In genomic region chr17:77038860-77039555, GRCh38 we compare ENCODE assay signal across 29 cellular contexts.
"Had no signal": no experiment of that assay in that cellular context is flagged by ENCODE, and none has a peak within 500 bp of the region (broad histone marks: within the 10 kb centered on the region; RNA-seq: fewer than 3 reads in every experiment).

No MANE protein-coding gene starts in this region.

- H3K4me1 Mint-ChIP-seq: activated CD4-positive, alpha-beta T cell treated with anti-CD3 and anti-CD28 coated beads for 36 hours; activated CD4-positive, alpha-beta T cell treated with anti-CD3 and anti-CD28 coated beads, Interleukin-2, amount 10 ng/mL, durations not matched to agents 24 days and 14 days; activated CD8-positive, alpha-beta memory T cell treated with anti-CD3 and anti-CD28 coated beads, Interleukin-2, amount 10 ng/mL, durations not matched to agents 7 days and 5 days; activated naive CD4-positive, alpha-beta T cell treated with anti-CD3 and anti-CD28 coated beads, Interleukin-2, amount 10 ng/mL, durations not matched to agents 7 days and 5 days had no signal

- ATAC-seq: activated CD4-positive, alpha-beta T cell treated with anti-CD3 and anti-CD28 coated beads for 36 hours; activated CD8-positive, alpha-beta memory T cell treated with anti-CD3 and anti-CD28 coated beads, Interleukin-2, amount 10 ng/mL, durations not matched to agents 7 days and 5 days; activated CD8-positive, alpha-beta T cell treated with anti-CD3 and anti-CD28 coated beads, Interleukin-2, amount 10 ng/mL, durations not matched to agents 7 days and 5 days; activated naive CD4-positive, alpha-beta T cell treated with anti-CD3 and anti-CD28 coated beads, Interleukin-2, amount 50 U/mL, for 72 hours; effector memory CD8-positive, alpha-beta T cell; foreskin keratinocyte; gastrocnemius medialis; heart left ventricle had no signal

- H3K4me3 ChIP-seq: coronary artery, esophagus muscularis mucosa, gastrocnemius medialis, heart left ventricle had no signal

- H3K36me3 Mint-ChIP-seq: activated CD4-positive, alpha-beta memory T cell treated with anti-CD3 and anti-CD28 coated beads for 36 hours; activated CD8-positive, alpha-beta memory T cell treated with anti-CD3 and anti-CD28 coated beads, Interleukin-2, amount 10 ng/mL, durations not matched to agents 7 days and 5 days; activated naive CD4-positive, alpha-beta T cell treated with anti-CD3 and anti-CD28 coated beads, Interleukin-2, amount 10 ng/mL, durations not matched to agents 7 days and 5 days; activated naive CD4-positive, alpha-beta T cell treated with anti-CD3 and anti-CD28 coated beads, Interleukin-2, amount 50 U/mL, for 72 hours; activated naive CD8-positive, alpha-beta T cell treated with anti-CD3 and anti-CD28 coated beads, Interleukin-2, amount 10 ng/mL, durations not matched to agents 7 days and 5 days had no signal

- H3K9me3 ChIP-seq: esophagus muscularis mucosa, gastrocnemius medialis, heart left ventricle had no signal

- H3K36me3 ChIP-seq: esophagus muscularis mucosa, gastrocnemius medialis, heart left ventricle had no signal

- H3K4me1 ChIP-seq: foreskin keratinocyte, gastrocnemius medialis, heart left ventricle had no signal

- H3K4me3 Mint-ChIP-seq: activated CD4-positive, alpha-beta memory T cell treated with anti-CD3 and anti-CD28 coated beads for 36 hours; activated CD4-positive, alpha-beta T cell treated with anti-CD3 and anti-CD28 coated beads for 36 hours; activated CD4-positive, alpha-beta T cell treated with anti-CD3 and anti-CD28 coated beads, Interleukin-2, amount 10 ng/mL, durations not matched to agents 24 days and 14 days; activated CD8-positive, alpha-beta memory T cell treated with anti-CD3 and anti-CD28 coated beads, Interleukin-2, amount 10 ng/mL, durations not matched to agents 7 days and 5 days; activated CD8-positive, alpha-beta T cell treated with anti-CD3 and anti-CD28 coated beads, Interleukin-2, amount 10 ng/mL, durations not matched to agents 7 days and 5 days; activated naive CD4-positive, alpha-beta T cell treated with anti-CD3 and anti-CD28 coated beads, Interleukin-2, amount 10 ng/mL, durations not matched to agents 7 days and 5 days; activated naive CD8-positive, alpha-beta T cell treated with anti-CD3 and anti-CD28 coated beads, Interleukin-2, amount 10 ng/mL, durations not matched to agents 7 days and 5 days; dendritic cell treated with granulocyte-macrophage colony-stimulating factor and Interleukin-4, amounts not matched to agents 40 ng/mL and 50 ng/mL, for 4 days; effector memory CD8-positive, alpha-beta T cell had no signal

- H3K27ac ChIP-seq: coronary artery, esophagus muscularis mucosa, foreskin keratinocyte, gastrocnemius medialis, heart left ventricle had no signal

- DNase-seq: activated CD4-positive, alpha-beta memory T cell treated with anti-CD3 and anti-CD28 coated beads for 36 hours; activated CD4-positive, alpha-beta T cell treated with anti-CD3 and anti-CD28 coated beads for 36 hours; activated CD4-positive, alpha-beta T cell treated with anti-CD3 and anti-CD28 coated beads, Interleukin-2, amount 10 ng/mL, durations not matched to agents 24 days and 14 days; activated CD4-positive, CD25-positive, alpha-beta regulatory T cell; activated CD4-positive, CD25-positive, alpha-beta regulatory T cell treated with anti-CD3 and anti-CD28 coated beads, Interleukin-2, amount 50 U/mL, for 72 hours; activated CD8-positive, alpha-beta memory T cell treated with anti-CD3 and anti-CD28 coated beads, Interleukin-2, amount 10 ng/mL, durations not matched to agents 7 days and 5 days; activated CD8-positive, alpha-beta memory T cell treated with anti-CD3 and anti-CD28 coated beads, Interleukin-2, amount 50 U/mL, for 4 hours; activated CD8-positive, alpha-beta T cell treated with anti-CD3 and anti-CD28 coated beads, Interleukin-2, amount 10 ng/mL, durations not matched to agents 7 days and 5 days; activated gamma-delta T cell; activated naive CD4-positive, alpha-beta T cell; activated naive CD4-positive, alpha-beta T cell treated with anti-CD3 and anti-CD28 coated beads, Interleukin-2, amount 10 ng/mL, durations not matched to agents 7 days and 5 days; activated naive CD8-positive, alpha-beta T cell treated with anti-CD3 and anti-CD28 coated beads, Interleukin-2, amount 10 ng/mL, durations not matched to agents 7 days and 5 days; activated T-cell treated with anti-CD3 and anti-CD28 coated beads, Interleukin-2, amount 50 U/mL, for 1 hour; activated T-cell treated with anti-CD3 and anti-CD28 coated beads, Interleukin-2, amount 50 U/mL, for 48 hours; central memory CD4-positive, alpha-beta T cell; cerebellar nuclear complex; effector CD4-positive, alpha-beta T cell; effector memory CD8-positive, alpha-beta T cell; erythroblast; foreskin keratinocyte; gastrocnemius medialis; glutamatergic neuron; heart left ventricle; hypothalamus; T-helper 2 cell had no signal

- H3K9me3 Mint-ChIP-seq: activated CD4-positive, alpha-beta memory T cell treated with anti-CD3 and anti-CD28 coated beads for 36 hours; activated CD4-positive, alpha-beta T cell treated with anti-CD3 and anti-CD28 coated beads, Interleukin-2, amount 10 ng/mL, durations not matched to agents 24 days and 14 days; activated naive CD4-positive, alpha-beta T cell treated with anti-CD3 and anti-CD28 coated beads, Interleukin-2, amount 10 ng/mL, durations not matched to agents 7 days and 5 days; activated naive CD4-positive, alpha-beta T cell treated with anti-CD3 and anti-CD28 coated beads, Interleukin-2, amount 50 U/mL, for 72 hours; activated naive CD8-positive, alpha-beta T cell treated with anti-CD3 and anti-CD28 coated beads, Interleukin-2, amount 10 ng/mL, durations not matched to agents 7 days and 5 days; dendritic cell treated with granulocyte-macrophage colony-stimulating factor and Interleukin-4, amounts not matched to agents 40 ng/mL and 50 ng/mL, for 4 days; effector memory CD8-positive, alpha-beta T cell had no signal

- H3K27ac Mint-ChIP-seq: activated CD4-positive, alpha-beta memory T cell treated with anti-CD3 and anti-CD28 coated beads for 36 hours; activated CD4-positive, alpha-beta T cell treated with anti-CD3 and anti-CD28 coated beads for 36 hours; activated CD4-positive, alpha-beta T cell treated with anti-CD3 and anti-CD28 coated beads, Interleukin-2, amount 10 ng/mL, durations not matched to agents 24 days and 14 days; activated CD8-positive, alpha-beta memory T cell treated with anti-CD3 and anti-CD28 coated beads, Interleukin-2, amount 10 ng/mL, durations not matched to agents 7 days and 5 days; activated CD8-positive, alpha-beta T cell treated with anti-CD3 and anti-CD28 coated beads, Interleukin-2, amount 10 ng/mL, durations not matched to agents 7 days and 5 days; activated naive CD4-positive, alpha-beta T cell treated with anti-CD3 and anti-CD28 coated beads, Interleukin-2, amount 10 ng/mL, durations not matched to agents 7 days and 5 days; activated naive CD4-positive, alpha-beta T cell treated with anti-CD3 and anti-CD28 coated beads, Interleukin-2, amount 50 U/mL, for 72 hours; activated naive CD8-positive, alpha-beta T cell treated with anti-CD3 and anti-CD28 coated beads, Interleukin-2, amount 10 ng/mL, durations not matched to agents 7 days and 5 days; dendritic cell treated with granulocyte-macrophage colony-stimulating factor and Interleukin-4, amounts not matched to agents 40 ng/mL and 50 ng/mL, for 4 days; effector memory CD8-positive, alpha-beta T cell had no signal
